3 cellular contexts compared by ENCODE assay signal in the genomic region with DNA sequence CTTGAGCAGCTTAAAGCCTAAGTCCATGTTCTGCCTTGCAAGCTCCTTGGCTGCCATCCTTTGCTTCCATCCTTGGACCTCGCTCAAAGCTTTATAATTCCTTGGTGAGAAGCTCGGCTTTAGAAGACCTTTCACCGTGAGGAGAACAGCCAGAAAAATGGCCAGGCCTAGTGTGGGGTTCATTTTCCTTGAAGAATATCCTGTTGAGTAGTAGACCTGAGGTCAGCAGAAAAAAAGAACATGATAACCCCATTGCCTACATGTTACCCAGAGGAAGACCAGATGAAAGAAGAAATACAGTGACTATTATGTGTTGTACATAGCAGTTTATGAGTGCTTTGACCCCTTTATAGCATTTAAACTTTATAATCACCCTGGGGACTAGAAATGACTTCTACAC.
TF ChIP-seq lines count a peak whose summit lies in the region.

No MANE protein-coding gene starts in this region.

TF ChIP-seq in HepG2, 621 proteins besides CTCF, POLR2A, EP300 and RAD21:
- TF ChIP-seq MAFK (conservative IDR thresholded peaks at IDR 0.05 in 1 of 2, IDR thresholded peaks at IDR 0.05 in 1 of 2; ENCODE audit: low read length in 2 of 2), result peak; percentile 20 to 72; a peak in 2 of 4 replicates
- no peak for TF ChIP-seq NR2F6 (IDR thresholded peaks at IDR 0.05)
- no peak for TF ChIP-seq NR2F6 (CRISPR knock-in tag; IDR thresholded peaks at IDR 0.05)
TF ChIP-seq in HepG2: peak in this region for 1.

TF ChIP-seq in A549, 52 proteins besides CTCF, POLR2A, EP300 and RAD21:
- TF ChIP-seq MAFK (IDR thresholded peaks at IDR 0.05; ENCODE audit: partially characterized antibody), result peak; percentile 11
- TF ChIP-seq MAZ (IDR thresholded peaks at IDR 0.05; ENCODE audit: borderline replicate concordance, low read depth, low read length), result no peak

TF ChIP-seq in SK-N-SH treated with all-trans-retinoic acid at 6 μM for 48 hours, 23 proteins besides CTCF, POLR2A, EP300 and RAD21:
- no peak for TF ChIP-seq TOX (CRISPR knock-in tag; IDR thresholded peaks at IDR 0.05; ENCODE audit: borderline replicate concordance)
- TF ChIP-seq, protein P1, sequence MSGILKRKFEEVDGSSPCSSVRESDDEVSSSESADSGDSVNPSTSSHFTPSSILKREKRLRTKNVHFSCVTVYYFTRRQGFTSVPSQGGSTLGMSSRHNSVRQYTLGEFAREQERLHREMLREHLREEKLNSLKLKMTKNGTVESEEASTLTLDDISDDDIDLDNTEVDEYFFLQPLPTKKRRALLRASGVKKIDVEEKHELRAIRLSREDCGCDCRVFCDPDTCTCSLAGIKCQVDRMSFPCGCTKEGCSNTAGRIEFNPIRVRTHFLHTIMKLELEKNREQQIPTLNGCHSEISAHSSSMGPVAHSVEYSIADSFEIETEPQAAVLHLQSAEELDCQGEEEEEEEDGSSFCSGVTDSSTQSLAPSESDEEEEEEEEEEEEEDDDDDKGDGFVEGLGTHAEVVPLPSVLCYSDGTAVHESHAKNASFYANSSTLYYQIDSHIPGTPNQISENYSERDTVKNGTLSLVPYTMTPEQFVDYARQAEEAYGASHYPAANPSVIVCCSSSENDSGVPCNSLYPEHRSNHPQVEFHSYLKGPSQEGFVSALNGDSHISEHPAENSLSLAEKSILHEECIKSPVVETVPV (CRISPR knock-in tag; IDR thresholded peaks at IDR 0.05), result no peak
- no peak for TF ChIP-seq GLIS3 (CRISPR knock-in tag; IDR thresholded peaks at IDR 0.05)
- no peak for TF ChIP-seq ZNF8 (CRISPR knock-in tag; IDR thresholded peaks at IDR 0.05)
- TF ChIP-seq OSR1 (CRISPR knock-in tag; IDR thresholded peaks at IDR 0.05), result no peak
- TF ChIP-seq SNAI2 (CRISPR knock-in tag; IDR thresholded peaks at IDR 0.05), result no peak
- TF ChIP-seq ZC3H10 (CRISPR knock-in tag; IDR thresholded peaks at IDR 0.05), result no peak
